In genomic region chr9:127611796-127612790, GRCh38 we compare ENCODE assay signal across 1 cellular context.
A peak's percentile ranks its signal among the peaks of the same experiment; 100 is the strongest.
TF ChIP-seq lines count a peak whose summit lies in the region.

Gene STXBP1 (plus strand): TSS chr9:127612277. CDS start chr9:127612404, 127 bp downstream.

TF ChIP-seq in HEK293, 187 proteins besides CTCF, POLR2A, EP300 and RAD21 (continued from another document):
- TF ChIP-seq ZNF692 (tag by site-specific recombination; IDR thresholded peaks at IDR 0.05) (0 out of 2 replicates have a peak, but pooled peaks have one; percentile 49), ZNF561 (tag by site-specific recombination; IDR thresholded peaks at IDR 0.05; ENCODE audit: borderline replicate concordance) (0 out of 2 replicates have a peak, but pooled peaks have one; percentile 20), ZNF398 (tag by site-specific recombination; IDR thresholded peaks at IDR 0.05) (peak; percentile 89), ZFHX2 (tag by site-specific recombination; conservative IDR thresholded peaks at IDR 0.05) (peak; percentile 49), ZNF560 (tag by site-specific recombination; IDR thresholded peaks at IDR 0.05; ENCODE audit: borderline replicate concordance) (no peak), ZNF677 (tag by site-specific recombination; IDR thresholded peaks at IDR 0.05) (no peak), ZNF660 (tag by site-specific recombination; IDR thresholded peaks at IDR 0.05) (peak; percentile 67), ZNF132 (tag by site-specific recombination; IDR thresholded peaks at IDR 0.05; ENCODE audit: borderline replicate concordance) (no peak), ZNF335 (tag by site-specific recombination; conservative IDR thresholded peaks at IDR 0.05) (peak; percentile 60), ZBTB48 (tag by site-specific recombination; IDR thresholded peaks at IDR 0.05) (peak; percentile 73; the same call in 1 of the 2 replicates), ZBTB8A (tag by site-specific recombination; IDR thresholded peaks at IDR 0.05) (peak; percentile 67; the same call in 1 of the 2 replicates), EGR2 (tag by site-specific recombination; IDR thresholded peaks at IDR 0.05; ENCODE audit: low read depth) (peak; percentile 57)
- TF ChIP-seq, protein P1, sequence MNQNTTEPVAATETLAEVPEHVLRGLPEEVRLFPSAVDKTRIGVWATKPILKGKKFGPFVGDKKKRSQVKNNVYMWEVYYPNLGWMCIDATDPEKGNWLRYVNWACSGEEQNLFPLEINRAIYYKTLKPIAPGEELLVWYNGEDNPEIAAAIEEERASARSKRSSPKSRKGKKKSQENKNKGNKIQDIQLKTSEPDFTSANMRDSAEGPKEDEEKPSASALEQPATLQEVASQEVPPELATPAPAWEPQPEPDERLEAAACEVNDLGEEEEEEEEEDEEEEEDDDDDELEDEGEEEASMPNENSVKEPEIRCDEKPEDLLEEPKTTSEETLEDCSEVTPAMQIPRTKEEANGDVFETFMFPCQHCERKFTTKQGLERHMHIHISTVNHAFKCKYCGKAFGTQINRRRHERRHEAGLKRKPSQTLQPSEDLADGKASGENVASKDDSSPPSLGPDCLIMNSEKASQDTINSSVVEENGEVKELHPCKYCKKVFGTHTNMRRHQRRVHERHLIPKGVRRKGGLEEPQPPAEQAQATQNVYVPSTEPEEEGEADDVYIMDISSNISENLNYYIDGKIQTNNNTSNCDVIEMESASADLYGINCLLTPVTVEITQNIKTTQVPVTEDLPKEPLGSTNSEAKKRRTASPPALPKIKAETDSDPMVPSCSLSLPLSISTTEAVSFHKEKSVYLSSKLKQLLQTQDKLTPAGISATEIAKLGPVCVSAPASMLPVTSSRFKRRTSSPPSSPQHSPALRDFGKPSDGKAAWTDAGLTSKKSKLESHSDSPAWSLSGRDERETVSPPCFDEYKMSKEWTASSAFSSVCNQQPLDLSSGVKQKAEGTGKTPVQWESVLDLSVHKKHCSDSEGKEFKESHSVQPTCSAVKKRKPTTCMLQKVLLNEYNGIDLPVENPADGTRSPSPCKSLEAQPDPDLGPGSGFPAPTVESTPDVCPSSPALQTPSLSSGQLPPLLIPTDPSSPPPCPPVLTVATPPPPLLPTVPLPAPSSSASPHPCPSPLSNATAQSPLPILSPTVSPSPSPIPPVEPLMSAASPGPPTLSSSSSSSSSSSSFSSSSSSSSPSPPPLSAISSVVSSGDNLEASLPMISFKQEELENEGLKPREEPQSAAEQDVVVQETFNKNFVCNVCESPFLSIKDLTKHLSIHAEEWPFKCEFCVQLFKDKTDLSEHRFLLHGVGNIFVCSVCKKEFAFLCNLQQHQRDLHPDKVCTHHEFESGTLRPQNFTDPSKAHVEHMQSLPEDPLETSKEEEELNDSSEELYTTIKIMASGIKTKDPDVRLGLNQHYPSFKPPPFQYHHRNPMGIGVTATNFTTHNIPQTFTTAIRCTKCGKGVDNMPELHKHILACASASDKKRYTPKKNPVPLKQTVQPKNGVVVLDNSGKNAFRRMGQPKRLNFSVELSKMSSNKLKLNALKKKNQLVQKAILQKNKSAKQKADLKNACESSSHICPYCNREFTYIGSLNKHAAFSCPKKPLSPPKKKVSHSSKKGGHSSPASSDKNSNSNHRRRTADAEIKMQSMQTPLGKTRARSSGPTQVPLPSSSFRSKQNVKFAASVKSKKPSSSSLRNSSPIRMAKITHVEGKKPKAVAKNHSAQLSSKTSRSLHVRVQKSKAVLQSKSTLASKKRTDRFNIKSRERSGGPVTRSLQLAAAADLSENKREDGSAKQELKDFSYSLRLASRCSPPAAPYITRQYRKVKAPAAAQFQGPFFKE (tag by site-specific recombination; IDR thresholded peaks at IDR 0.05; ENCODE audit: borderline replicate concordance) = no peak
